In genomic region chr7:79286181-79286580, GRCh38 we compare ENCODE assay signal across 30 cellular contexts.
"Had no signal": no experiment of that assay in that cellular context is flagged by ENCODE, and none has a peak within 500 bp of the region (broad histone marks: within the 10 kb centered on the region; RNA-seq: fewer than 3 reads in every experiment).

No MANE protein-coding gene starts in this region.

- H3K27ac Mint-ChIP-seq: activated CD4-positive, alpha-beta memory T cell treated with anti-CD3 and anti-CD28 coated beads, Interleukin-2, amount 10 ng/mL, durations not matched to agents 7 days and 5 days; activated CD4-positive, alpha-beta T cell treated with anti-CD3 and anti-CD28 coated beads for 36 hours; activated CD4-positive, alpha-beta T cell treated with anti-CD3 and anti-CD28 coated beads, Interleukin-2, amount 10 ng/mL, durations not matched to agents 24 days and 14 days; activated naive CD4-positive, alpha-beta T cell treated with anti-CD3 and anti-CD28 coated beads, Interleukin-2, amount 10 ng/mL, durations not matched to agents 7 days and 5 days; activated naive CD4-positive, alpha-beta T cell treated with anti-CD3 and anti-CD28 coated beads, Interleukin-2, amount 50 U/mL, for 72 hours; activated naive CD8-positive, alpha-beta T cell treated with anti-CD3 and anti-CD28 coated beads, Interleukin-2, amount 10 ng/mL, durations not matched to agents 7 days and 5 days; activated T-cell treated with anti-CD3 and anti-CD28 coated beads, Interleukin-2, amount 50 U/mL, for 24 hours; activated T-cell treated with anti-CD3 and anti-CD28 coated beads, Interleukin-2, amount 50 U/mL, for 72 hours; brain; dendritic cell treated with granulocyte-macrophage colony-stimulating factor and Interleukin-4, amounts not matched to agents 40 ng/mL and 50 ng/mL, for 4 days; effector memory CD8-positive, alpha-beta T cell had no signal

- H3K4me1 ChIP-seq: breast epithelium had no signal

- H3K4me1 Mint-ChIP-seq: activated CD4-positive, alpha-beta memory T cell treated with anti-CD3 and anti-CD28 coated beads, Interleukin-2, amount 10 ng/mL, durations not matched to agents 7 days and 5 days; activated CD4-positive, alpha-beta T cell treated with anti-CD3 and anti-CD28 coated beads for 36 hours; activated CD4-positive, alpha-beta T cell treated with anti-CD3 and anti-CD28 coated beads, Interleukin-2, amount 10 ng/mL, durations not matched to agents 24 days and 14 days; activated naive CD4-positive, alpha-beta T cell treated with anti-CD3 and anti-CD28 coated beads, Interleukin-2, amount 10 ng/mL, durations not matched to agents 7 days and 5 days; activated naive CD8-positive, alpha-beta T cell treated with anti-CD3 and anti-CD28 coated beads, Interleukin-2, amount 10 ng/mL, durations not matched to agents 7 days and 5 days had no signal

- H3K27me3 Mint-ChIP-seq: activated CD4-positive, alpha-beta memory T cell treated with anti-CD3 and anti-CD28 coated beads, Interleukin-2, amount 10 ng/mL, durations not matched to agents 7 days and 5 days; activated CD4-positive, alpha-beta T cell treated with anti-CD3 and anti-CD28 coated beads for 36 hours; activated CD4-positive, alpha-beta T cell treated with anti-CD3 and anti-CD28 coated beads, Interleukin-2, amount 10 ng/mL, durations not matched to agents 24 days and 14 days; activated naive CD4-positive, alpha-beta T cell treated with anti-CD3 and anti-CD28 coated beads, Interleukin-2, amount 10 ng/mL, durations not matched to agents 7 days and 5 days; activated T-cell treated with anti-CD3 and anti-CD28 coated beads, Interleukin-2, amount 50 U/mL, for 24 hours; brain; dendritic cell treated with granulocyte-macrophage colony-stimulating factor and Interleukin-4, amounts not matched to agents 40 ng/mL and 50 ng/mL, for 4 days; effector memory CD8-positive, alpha-beta T cell had no signal

- H3K9me3 Mint-ChIP-seq: activated CD4-positive, alpha-beta memory T cell treated with anti-CD3 and anti-CD28 coated beads, Interleukin-2, amount 10 ng/mL, durations not matched to agents 7 days and 5 days; activated CD4-positive, alpha-beta T cell treated with anti-CD3 and anti-CD28 coated beads, Interleukin-2, amount 10 ng/mL, durations not matched to agents 24 days and 14 days; activated naive CD4-positive, alpha-beta T cell treated with anti-CD3 and anti-CD28 coated beads, Interleukin-2, amount 10 ng/mL, durations not matched to agents 7 days and 5 days; activated naive CD8-positive, alpha-beta T cell treated with anti-CD3 and anti-CD28 coated beads, Interleukin-2, amount 10 ng/mL, durations not matched to agents 7 days and 5 days; activated T-cell treated with anti-CD3 and anti-CD28 coated beads, Interleukin-2, amount 50 U/mL, for 24 hours; activated T-cell treated with anti-CD3 and anti-CD28 coated beads, Interleukin-2, amount 50 U/mL, for 72 hours; brain; dendritic cell treated with granulocyte-macrophage colony-stimulating factor and Interleukin-4, amounts not matched to agents 40 ng/mL and 50 ng/mL, for 4 days had no signal

- H3K27ac ChIP-seq: ascending aorta, breast epithelium, cardiac muscle cell, coronary artery, dorsolateral prefrontal cortex, epithelial cell of prostate, esophagus squamous epithelium, gastroesophageal sphincter had no signal

- DNase-seq: activated CD4-positive, alpha-beta memory T cell treated with anti-CD3 and anti-CD28 coated beads, Interleukin-2, amount 10 ng/mL, durations not matched to agents 7 days and 5 days; activated CD4-positive, alpha-beta T cell treated with anti-CD3 and anti-CD28 coated beads for 36 hours; activated CD4-positive, alpha-beta T cell treated with anti-CD3 and anti-CD28 coated beads, Interleukin-2, amount 10 ng/mL, durations not matched to agents 24 days and 14 days; activated CD4-positive, CD25-positive, alpha-beta regulatory T cell; activated CD4-positive, CD25-positive, alpha-beta regulatory T cell treated with anti-CD3 and anti-CD28 coated beads, Interleukin-2, amount 50 U/mL, for 72 hours; activated CD8-positive, alpha-beta memory T cell treated with anti-CD3 and anti-CD28 coated beads, Interleukin-2, amount 50 U/mL, for 48 hours; activated gamma-delta T cell; activated naive CD4-positive, alpha-beta T cell; activated naive CD4-positive, alpha-beta T cell treated with anti-CD3 and anti-CD28 coated beads, Interleukin-2, amount 10 ng/mL, durations not matched to agents 7 days and 5 days; activated naive CD8-positive, alpha-beta T cell treated with anti-CD3 and anti-CD28 coated beads, Interleukin-2, amount 10 ng/mL, durations not matched to agents 7 days and 5 days; activated T-cell treated with anti-CD3 and anti-CD28 coated beads for 4 hours; activated T-cell treated with anti-CD3 and anti-CD28 coated beads, Interleukin-2, amount 50 U/mL, for 24 hours; activated T-cell treated with anti-CD3 and anti-CD28 coated beads, Interleukin-2, amount 50 U/mL, for 72 hours; central memory CD4-positive, alpha-beta T cell; dorsolateral prefrontal cortex; effector memory CD8-positive, alpha-beta T cell; esophagus squamous epithelium; foreskin melanocyte; head of caudate nucleus; hippocampal formation; T-helper 2 cell had no signal

- H3K9me3 ChIP-seq: ascending aorta, breast epithelium, esophagus squamous epithelium, gastroesophageal sphincter had no signal

- ATAC-seq: activated CD4-positive, alpha-beta T cell treated with anti-CD3 and anti-CD28 coated beads for 36 hours; activated naive CD4-positive, alpha-beta T cell treated with anti-CD3 and anti-CD28 coated beads, Interleukin-2, amount 50 U/mL, for 72 hours; activated T-cell treated with anti-CD3 and anti-CD28 coated beads, Interleukin-2, amount 50 U/mL, for 72 hours; effector memory CD8-positive, alpha-beta T cell; gastroesophageal sphincter had no signal

- H3K4me3 Mint-ChIP-seq: activated CD4-positive, alpha-beta memory T cell treated with anti-CD3 and anti-CD28 coated beads, Interleukin-2, amount 10 ng/mL, durations not matched to agents 7 days and 5 days; activated CD4-positive, alpha-beta T cell treated with anti-CD3 and anti-CD28 coated beads for 36 hours; activated CD4-positive, alpha-beta T cell treated with anti-CD3 and anti-CD28 coated beads, Interleukin-2, amount 10 ng/mL, durations not matched to agents 24 days and 14 days; activated naive CD4-positive, alpha-beta T cell treated with anti-CD3 and anti-CD28 coated beads, Interleukin-2, amount 10 ng/mL, durations not matched to agents 7 days and 5 days; activated naive CD8-positive, alpha-beta T cell treated with anti-CD3 and anti-CD28 coated beads, Interleukin-2, amount 10 ng/mL, durations not matched to agents 7 days and 5 days; activated T-cell treated with anti-CD3 and anti-CD28 coated beads, Interleukin-2, amount 50 U/mL, for 24 hours; activated T-cell treated with anti-CD3 and anti-CD28 coated beads, Interleukin-2, amount 50 U/mL, for 72 hours; brain; dendritic cell treated with granulocyte-macrophage colony-stimulating factor and Interleukin-4, amounts not matched to agents 40 ng/mL and 50 ng/mL, for 4 days; effector memory CD8-positive, alpha-beta T cell had no signal

- H3K4me3 ChIP-seq: ascending aorta, breast epithelium, cardiac muscle cell, coronary artery, dorsolateral prefrontal cortex, esophagus squamous epithelium, gastroesophageal sphincter had no signal

- H3K27me3 ChIP-seq: ascending aorta, breast epithelium, cardiac muscle cell, dorsolateral prefrontal cortex, esophagus squamous epithelium, gastroesophageal sphincter had no signal

- H3K36me3 Mint-ChIP-seq: activated naive CD4-positive, alpha-beta T cell treated with anti-CD3 and anti-CD28 coated beads, Interleukin-2, amount 10 ng/mL, durations not matched to agents 7 days and 5 days; activated naive CD4-positive, alpha-beta T cell treated with anti-CD3 and anti-CD28 coated beads, Interleukin-2, amount 50 U/mL, for 72 hours; activated naive CD8-positive, alpha-beta T cell treated with anti-CD3 and anti-CD28 coated beads, Interleukin-2, amount 10 ng/mL, durations not matched to agents 7 days and 5 days; brain had no signal

- H3K36me3 ChIP-seq: ascending aorta, breast epithelium, cardiac muscle cell, esophagus squamous epithelium, gastroesophageal sphincter had no signal
